1 cellular context compared by ENCODE assay signal in genomic region chrX:27883468-27884092, GRCh38.
TF ChIP-seq lines count a peak whose summit lies in the region.

No MANE protein-coding gene starts in this region.

TF ChIP-seq in A549, 52 proteins besides CTCF, POLR2A, EP300 and RAD21 (continued from another document):
- TF ChIP-seq ATOH8 (CRISPR knock-in tag; IDR thresholded peaks at IDR 0.05; ENCODE audit: low read depth) (no peak), RNF2 (IDR thresholded peaks at IDR 0.05; ENCODE audit: borderline replicate concordance, low read depth) (no peak)
